8 cellular contexts compared by ENCODE assay signal in the genomic region with DNA sequence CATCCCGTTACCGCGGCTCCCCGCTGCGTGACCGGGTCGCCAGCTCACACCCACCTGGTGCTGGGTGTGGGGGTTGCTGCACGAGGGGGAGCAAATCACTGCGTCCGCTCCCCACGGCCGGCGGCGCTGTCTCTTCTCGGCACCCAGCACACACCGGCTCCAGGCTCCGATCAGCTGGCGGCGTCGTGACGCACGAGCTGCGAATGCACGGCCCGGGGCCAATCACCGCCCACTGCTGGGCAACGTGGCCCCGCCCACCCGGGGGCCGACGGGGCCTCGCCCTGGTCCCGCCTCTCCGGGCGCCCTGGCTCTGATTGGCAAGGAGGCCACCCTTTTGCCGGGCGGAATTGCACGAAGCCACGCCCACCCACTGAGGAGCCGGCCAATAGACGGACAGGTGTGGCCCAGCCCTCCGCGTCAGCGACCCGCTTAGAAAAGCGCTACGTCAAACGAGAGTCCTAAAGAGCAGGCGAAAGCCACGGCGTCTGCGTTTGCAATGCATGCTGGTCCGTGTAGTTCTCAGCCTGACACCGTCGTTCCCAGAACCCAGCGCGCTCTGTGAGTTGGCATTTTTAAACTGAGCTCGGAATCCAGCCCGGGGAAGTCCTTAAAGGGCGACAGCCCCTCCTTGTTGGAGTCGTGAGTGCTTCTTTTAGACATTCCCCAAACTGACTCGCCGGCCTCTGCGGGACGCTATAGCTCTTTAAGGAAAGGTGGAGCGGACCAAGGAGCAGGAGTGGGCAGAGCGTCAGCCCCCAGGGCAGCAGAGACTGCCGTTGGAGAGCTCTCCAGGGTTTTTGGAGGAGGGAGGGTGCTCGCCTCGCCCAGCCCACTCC.
A peak's percentile ranks its signal among the peaks of the same experiment; 100 is the strongest.
DNase-seq lines count a peak whose midpoint lies in the region; ATAC-seq lines count a peak whose summit lies in the region.

No MANE protein-coding gene starts in this region.

- no peaks in the 10 kb centered on the region for H3K9me3 Mint-ChIP-seq in central memory CD8-positive, alpha-beta T cell

- peaks cover 19% of the 10 kb centered on the region for H3K36me3 Mint-ChIP-seq in central memory CD8-positive, alpha-beta T cell (ENCODE audit: insufficient read depth)

- DNase-seq in AG08395 (ENCODE audit: low spot score) (peak; percentile 100), NCI-H226 (peak; percentile 100), iris pigment epithelial cell (ENCODE audit: low read depth) (peak; percentile 100)
- DNase-seq in activated CD4-positive, CD25-positive, alpha-beta regulatory T cell (lab: John Stamatoyannopoulos, UW): peak; percentile 98 to 100 (median 99)
- DNase-seq in central memory CD8-positive, alpha-beta T cell (ENCODE audit: low spot score in 2 of 2): peak; percentile 98 to 100
- peak; percentile 100 for DNase-seq in stimulated activated CD4-positive, alpha-beta T cell treated with anti-CD3 and anti-CD28 coated beads, Interleukin-12 subunit alpha, Interleukin-12 subunit beta, amount 100 ng/mL, for 24 hours (ENCODE audit: low read depth in 2 of 2)

- peak; percentile 80 for ATAC-seq in GM18909 (IDR thresholded peaks at IDR 0.05; ENCODE audit: poor library complexity, unreplicated experiment)
- ATAC-seq in HG03175 (IDR thresholded peaks at IDR 0.05; ENCODE audit: unreplicated experiment): peak; percentile 80
- ATAC-seq in central memory CD8-positive, alpha-beta T cell (replicated peaks; ENCODE audit: extremely low read depth, poor library complexity, severe bottlenecking): peak; percentile 92

- no peaks in the 10 kb centered on the region for H3K27me3 Mint-ChIP-seq in central memory CD8-positive, alpha-beta T cell

- peak overlapping the region; percentile 90 for H3K27ac Mint-ChIP-seq in central memory CD8-positive, alpha-beta T cell (ENCODE audit: low read depth)

- H3K4me1 Mint-ChIP-seq in central memory CD8-positive, alpha-beta T cell: peaks cover 32% of the 10 kb centered on the region

- peak overlapping the region; percentile 94 for H3K4me3 Mint-ChIP-seq in central memory CD8-positive, alpha-beta T cell

Comparison
In these comparisons a context has a peak if more than half of its experiments do, and no peak if none do; other contexts are left out.
1. Peak in every context shown above with its lines: DNase-seq and ATAC-seq.